In genomic region chr9:68343992-68344391, GRCh38 we compare ENCODE assay signal across 1 cellular context. TPM values are rescaled to one million over a fixed set of nuclear protein-coding genes. Genes with fewer than 3 reads are reported as not detected.
"Had no signal": no experiment of that assay in that cellular context is flagged by ENCODE, and none has a peak within 500 bp of the region (broad histone marks: within the 10 kb centered on the region; RNA-seq: fewer than 3 reads in every experiment).

No MANE protein-coding gene starts in this region.

RNA-seq across cellular contexts. Expression of gene FOXD4L3, which starts 41.3 kb away (rescaled TPM):
- total RNA-seq: M059J had no signal
